1 cellular context compared by ENCODE assay signal in the genomic region with DNA sequence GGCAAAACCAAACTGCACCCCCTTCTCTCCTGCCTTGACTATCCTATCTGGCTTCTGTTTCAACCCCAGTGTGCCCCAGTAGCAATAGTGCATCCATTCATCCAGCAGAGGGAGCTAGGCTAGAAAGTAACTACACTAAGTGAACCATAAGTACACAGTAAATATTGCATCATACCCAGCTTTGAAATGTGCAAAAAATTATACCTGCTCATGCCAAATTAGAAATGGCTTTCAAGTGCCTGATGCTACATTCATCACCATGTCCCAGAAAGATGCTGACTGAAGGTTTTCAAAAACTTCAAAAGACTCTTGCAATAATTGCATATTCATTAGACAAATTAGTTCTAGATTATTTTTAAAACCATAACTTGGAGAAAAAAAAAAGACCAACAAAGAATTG.
TF ChIP-seq lines count a peak whose summit lies in the region.

No MANE protein-coding gene starts in this region.

TF ChIP-seq in K562, 482 proteins besides CTCF, POLR2A, EP300 and RAD21 (continued from another document):
- TF ChIP-seq, protein P1, sequence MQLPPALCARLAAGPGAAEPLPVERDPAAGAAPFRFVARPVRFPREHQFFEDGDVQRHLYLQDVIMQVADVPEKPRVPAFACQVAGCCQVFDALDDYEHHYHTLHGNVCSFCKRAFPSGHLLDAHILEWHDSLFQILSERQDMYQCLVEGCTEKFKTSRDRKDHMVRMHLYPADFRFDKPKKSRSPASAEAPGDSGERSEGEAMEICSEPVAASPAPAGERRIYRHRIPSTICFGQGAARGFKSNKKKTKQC (CRISPR knock-in tag; IDR thresholded peaks at IDR 0.05), result no peak
- no peak for TF ChIP-seq RFX7 (CRISPR knock-in tag; IDR thresholded peaks at IDR 0.05)
- TF ChIP-seq FOXJ3 (CRISPR knock-in tag; IDR thresholded peaks at IDR 0.05), result no peak
- no peak for TF ChIP-seq CHD1 (IDR thresholded peaks at IDR 0.05; ENCODE audit: low read length)
- TF ChIP-seq SMAD3 (CRISPR knock-in tag; conservative IDR thresholded peaks at IDR 0.05), result no peak
- TF ChIP-seq PCBP2 (IDR thresholded peaks at IDR 0.05; ENCODE audit: low read depth, low read length, poor library complexity, severe bottlenecking), result no peak
- TF ChIP-seq NFIC (IDR thresholded peaks at IDR 0.05), result no peak
- TF ChIP-seq PTRF (tag; IDR thresholded peaks at IDR 0.05), result no peak
- TF ChIP-seq SMARCA5 (IDR thresholded peaks at IDR 0.05), result no peak
- no peak for TF ChIP-seq HOXB6 (CRISPR knock-in tag; IDR thresholded peaks at IDR 0.05; ENCODE audit: borderline replicate concordance)
- no peak for TF ChIP-seq KLF6 (CRISPR knock-in tag; IDR thresholded peaks at IDR 0.05; ENCODE audit: borderline replicate concordance)
- no peak for TF ChIP-seq ZNF668 (CRISPR knock-in tag; IDR thresholded peaks at IDR 0.05)
- no peak for TF ChIP-seq HOMEZ (CRISPR knock-in tag; IDR thresholded peaks at IDR 0.05)
- no peak; a peak in 1 of 4 replicates for TF ChIP-seq NRF1 (conservative IDR thresholded peaks at IDR 0.05 in 1 of 2, IDR thresholded peaks at IDR 0.05 in 1 of 2)
- TF ChIP-seq, protein P2, sequence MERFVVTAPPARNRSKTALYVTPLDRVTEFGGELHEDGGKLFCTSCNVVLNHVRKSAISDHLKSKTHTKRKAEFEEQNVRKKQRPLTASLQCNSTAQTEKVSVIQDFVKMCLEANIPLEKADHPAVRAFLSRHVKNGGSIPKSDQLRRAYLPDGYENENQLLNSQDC (CRISPR knock-in tag; IDR thresholded peaks at IDR 0.05), result no peak
- TF ChIP-seq, protein P3, sequence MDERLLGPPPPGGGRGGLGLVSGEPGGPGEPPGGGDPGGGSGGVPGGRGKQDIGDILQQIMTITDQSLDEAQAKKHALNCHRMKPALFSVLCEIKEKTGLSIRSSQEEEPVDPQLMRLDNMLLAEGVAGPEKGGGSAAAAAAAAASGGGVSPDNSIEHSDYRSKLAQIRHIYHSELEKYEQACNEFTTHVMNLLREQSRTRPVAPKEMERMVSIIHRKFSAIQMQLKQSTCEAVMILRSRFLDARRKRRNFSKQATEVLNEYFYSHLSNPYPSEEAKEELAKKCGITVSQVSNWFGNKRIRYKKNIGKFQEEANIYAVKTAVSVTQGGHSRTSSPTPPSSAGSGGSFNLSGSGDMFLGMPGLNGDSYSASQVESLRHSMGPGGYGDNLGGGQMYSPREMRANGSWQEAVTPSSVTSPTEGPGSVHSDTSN (CRISPR knock-in tag; IDR thresholded peaks at IDR 0.05; ENCODE audit: low read depth), result no peak
- TF ChIP-seq, protein P3 (tag; conservative IDR thresholded peaks at IDR 0.05; ENCODE audit: low read depth), result 0 out of 2 replicates have a peak, but pooled peaks have one; percentile 37
- TF ChIP-seq CREM (IDR thresholded peaks at IDR 0.05; ENCODE audit: low read depth), result peak; percentile 32; the same call in 1 of the 2 replicates
- TF ChIP-seq ZFP1 (CRISPR knock-in tag; IDR thresholded peaks at IDR 0.05), result no peak
- TF ChIP-seq NFRKB (IDR thresholded peaks at IDR 0.05; ENCODE audit: low read depth), result no peak
- no peak for TF ChIP-seq POLR2G (IDR thresholded peaks at IDR 0.05; ENCODE audit: low read depth, low read length)
- TF ChIP-seq KHSRP (IDR thresholded peaks at IDR 0.05), result no peak
- TF ChIP-seq ADNP (tag; IDR thresholded peaks at IDR 0.05), result no peak
- no peak for TF ChIP-seq ZNF764 (CRISPR knock-in tag; IDR thresholded peaks at IDR 0.05; ENCODE audit: low read depth)
- TF ChIP-seq TAF9B (IDR thresholded peaks at IDR 0.05; ENCODE audit: partially characterized antibody), result no peak
- TF ChIP-seq KAT7 (CRISPR knock-in tag; IDR thresholded peaks at IDR 0.05; ENCODE audit: borderline replicate concordance), result no peak
- TF ChIP-seq GABPB2 (CRISPR knock-in tag; conservative IDR thresholded peaks at IDR 0.05), result no peak
- no peak for TF ChIP-seq ZHX1 (conservative IDR thresholded peaks at IDR 0.05; ENCODE audit: low read length)
- no peak for TF ChIP-seq ZNF79 (CRISPR knock-in tag; IDR thresholded peaks at IDR 0.05; ENCODE audit: low read depth)
- TF ChIP-seq, protein P4, sequence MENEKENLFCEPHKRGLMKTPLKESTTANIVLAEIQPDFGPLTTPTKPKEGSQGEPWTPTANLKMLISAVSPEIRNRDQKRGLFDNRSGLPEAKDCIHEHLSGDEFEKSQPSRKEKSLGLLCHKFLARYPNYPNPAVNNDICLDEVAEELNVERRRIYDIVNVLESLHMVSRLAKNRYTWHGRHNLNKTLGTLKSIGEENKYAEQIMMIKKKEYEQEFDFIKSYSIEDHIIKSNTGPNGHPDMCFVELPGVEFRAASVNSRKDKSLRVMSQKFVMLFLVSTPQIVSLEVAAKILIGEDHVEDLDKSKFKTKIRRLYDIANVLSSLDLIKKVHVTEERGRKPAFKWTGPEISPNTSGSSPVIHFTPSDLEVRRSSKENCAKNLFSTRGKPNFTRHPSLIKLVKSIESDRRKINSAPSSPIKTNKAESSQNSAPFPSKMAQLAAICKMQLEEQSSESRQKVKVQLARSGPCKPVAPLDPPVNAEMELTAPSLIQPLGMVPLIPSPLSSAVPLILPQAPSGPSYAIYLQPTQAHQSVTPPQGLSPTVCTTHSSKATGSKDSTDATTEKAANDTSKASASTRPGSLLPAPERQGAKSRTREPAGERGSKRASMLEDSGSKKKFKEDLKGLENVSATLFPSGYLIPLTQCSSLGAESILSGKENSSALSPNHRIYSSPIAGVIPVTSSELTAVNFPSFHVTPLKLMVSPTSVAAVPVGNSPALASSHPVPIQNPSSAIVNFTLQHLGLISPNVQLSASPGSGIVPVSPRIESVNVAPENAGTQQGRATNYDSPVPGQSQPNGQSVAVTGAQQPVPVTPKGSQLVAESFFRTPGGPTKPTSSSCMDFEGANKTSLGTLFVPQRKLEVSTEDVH (IDR thresholded peaks at IDR 0.05; ENCODE audit: low read depth, partially characterized antibody), result peak; percentile 23
- TF ChIP-seq ZFX (CRISPR knock-in tag; IDR thresholded peaks at IDR 0.05), result no peak
- TF ChIP-seq RHOXF2B (CRISPR knock-in tag; conservative IDR thresholded peaks at IDR 0.05), result no peak
